8 cellular contexts compared by ENCODE assay signal in the genomic region with DNA sequence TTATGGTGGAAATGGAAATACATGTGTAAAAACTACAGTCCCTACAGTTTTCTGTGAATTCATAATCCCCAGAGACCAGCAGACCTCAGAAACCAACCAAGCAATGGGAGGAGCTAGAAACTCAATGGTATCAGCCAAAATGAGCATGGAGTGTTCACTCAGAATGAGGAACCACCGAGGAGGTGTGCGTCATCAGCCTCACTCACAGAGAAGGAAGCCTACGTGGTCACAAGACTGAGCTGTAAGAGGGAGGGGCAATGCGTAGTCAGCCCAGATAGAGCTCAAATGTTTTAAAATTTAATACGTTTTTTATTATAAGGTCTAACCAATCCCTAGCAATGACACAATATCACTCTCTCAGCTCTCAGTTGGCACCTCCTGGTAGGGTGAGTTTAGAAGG. TPM values are rescaled to one million over a fixed set of nuclear protein-coding genes. Genes with fewer than 3 reads are reported as not detected.
DNase-seq lines count a peak whose midpoint lies in the region; ATAC-seq and TF ChIP-seq lines count a peak whose summit lies in the region.

No MANE protein-coding gene starts in this region.

- H3K9me3 Mint-ChIP-seq in HFFc6, result no peaks in the 10 kb centered on the region

- CTCF ChIA-PET in OCI-LY7 (lab: Charles Lee; ENCODE audit: unreplicated experiment), result interaction anchor here (0.9 to 1.0 kb wide), 2 partner anchors 10 to 17 kb away, joined by 3 read pairs; no protein-coding TSS in a partner anchor

- H4K20me1 ChIP-seq in OCI-LY7 (ENCODE audit: insufficient read depth, low read length), result no peaks in the 10 kb centered on the region

- peak; percentile 86 for DNase-seq in OCI-LY7 (ENCODE audit: low spot score)
- DNase-seq in fibroblast of mammary gland (ENCODE audit: low read depth), result peak; percentile 63
- peak; percentile 7 to 34 (median 29) for DNase-seq in stimulated activated CD4-positive, alpha-beta T cell treated with anti-CD3 and anti-CD28 coated beads, TNF-alpha, amount 100 ng/mL, for 48 hours (ENCODE audit: low read depth in 3 of 3)
- DNase-seq in NCI-H1417 (lab: John Stamatoyannopoulos, UW), result no peak
- no peak for DNase-seq in HFFc6
- no peak for DNase-seq in DMS114 treated with DMSO at 0.1 percent for 48 hours (lab: John Stamatoyannopoulos, UW; ENCODE audit: unreplicated experiment)

- H3K4me1 ChIP-seq in OCI-LY7 (ENCODE audit: insufficient read depth, low read length, poor library complexity, severe bottlenecking), result peaks cover 51% of the 10 kb centered on the region

- H3K27ac ChIP-seq in OCI-LY7 (ENCODE audit: low read depth, low read length, poor library complexity, severe bottlenecking), result no peak overlapping the region

- peaks cover 17% of the 10 kb centered on the region for H3K27me3 Mint-ChIP-seq in HFFc6 (ENCODE audit: insufficient read depth)

- H3K79me2 ChIP-seq in OCI-LY7 (ENCODE audit: insufficient read depth, low read depth, low read length), result no peaks in the 10 kb centered on the region

- no peaks in the 10 kb centered on the region for H3K9me3 ChIP-seq in OCI-LY7 (ENCODE audit: low read length)

- POLR2A ChIA-PET in OCI-LY7 (lab: Charles Lee), result interaction anchor here (0.6 to 2.0 kb wide), 7 partner anchors 10 to 256 kb away, joined by 3 to 7 read pairs (median 3); no protein-coding TSS in a partner anchor

- H3K4me3 Mint-ChIP-seq in HFFc6, result no peak overlapping the region

- H3K36me3 Mint-ChIP-seq in HFFc6 (ENCODE audit: low read depth), result no peaks in the 10 kb centered on the region

- H2AFZ ChIP-seq in OCI-LY7 (ENCODE audit: low read length), result peak overlapping the region; percentile 82

- BruUV-seq in OCI-LY7 (replicated peaks; lab: Mats Ljungman, UMichigan), result no TSS peak

- ATAC-seq in GM18858 (IDR thresholded peaks at IDR 0.05; ENCODE audit: unreplicated experiment) (peak; percentile 91), HG02852 (IDR thresholded peaks at IDR 0.05; ENCODE audit: unreplicated experiment) (peak; percentile 77)

- intact Hi-C loops in OCI-LY7 (cut with micrococcal nuclease; ENCODE audit: unreplicated experiment), result no loop called here

- H3K4me1 Mint-ChIP-seq in HFFc6 (ENCODE audit: low read depth), result peaks cover 15% of the 10 kb centered on the region

- H3K4me3 ChIP-seq in OCI-LY7 (ENCODE audit: low read depth, low read length, poor library complexity, severe bottlenecking) (no peak overlapping the region), fibroblast of mammary gland (ENCODE audit: control insufficient read depth, low read depth, low read length) (no peak overlapping the region)

- H3K27ac Mint-ChIP-seq in HFFc6, result no peak overlapping the region

- TF ChIP-seq CTCF in OCI-LY7 (conservative IDR thresholded peaks at IDR 0.05; ENCODE audit: low read length) (no peak), fibroblast of mammary gland (conservative IDR thresholded peaks at IDR 0.05; ENCODE audit: control insufficient read depth, insufficient read depth, low read depth, low read length) (no peak), HFFc6 (IDR thresholded peaks at IDR 0.05) (no peak)

- H3K9me2 ChIP-seq in OCI-LY7 (ENCODE audit: insufficient read depth, low read length), result no peaks in the 10 kb centered on the region

- H3K36me3 ChIP-seq in OCI-LY7 (ENCODE audit: insufficient read depth, low read length), result no peaks in the 10 kb centered on the region

- H3K4me2 ChIP-seq in OCI-LY7 (ENCODE audit: low read length), result peak overlapping the region; percentile 58

RNA-seq across cellular contexts. Expression of a gene that starts 17.4 kb away (rescaled TPM):
- total RNA-seq in OCI-LY7 (2014; rRNA removed; shearing (Covaris generic)), result 0.13 and 0.16 TPM in 2 replicates
- 0.24 and 0.36 TPM in 2 replicates for total RNA-seq in OCI-LY7 (2022)
- total RNA-seq in HFFc6 (2021; fragmentation: NEBNext Ultra II Directional; extraction: Animal tissue kit (Norgen Biotek cat#: 25700)), result under 1 TPM; 0.10 to 0.21 (median 0.12) TPM

RNA-seq across cellular contexts. Expression of a gene that starts 31.9 kb away (rescaled TPM):
- total RNA-seq in OCI-LY7 (2014; rRNA removed; shearing (Covaris generic)), result 38.1 and 54.2 TPM in 2 replicates
- total RNA-seq in OCI-LY7 (2022), result 40.0 and 43.8 TPM in 2 replicates
- total RNA-seq in HFFc6 (2021; fragmentation: NEBNext Ultra II Directional; extraction: Animal tissue kit (Norgen Biotek cat#: 25700)), result 10 to 100 TPM; 31.9 to 40.4 (median 33.5) TPM

Comparison
In these comparisons a context has a peak if more than half of its experiments do, and no peak if none do; other contexts are left out.
1. DNase-seq: peak in OCI-LY7 (single experiment), fibroblast of mammary gland (single experiment) and stimulated activated CD4-positive, alpha-beta T cell treated with anti-CD3 and anti-CD28 coated beads, TNF-alpha, amount 100 ng/mL, for 48 hours (3 of 3); none in NCI-H1417 (0 of 3), HFFc6 (single experiment) and DMS114 treated with DMSO at 0.1 percent for 48 hours (single experiment).